ENCODE assay signal across 8 cellular contexts in genomic region chr2:43676322-43677050, GRCh38.
DNase-seq lines count a peak whose midpoint lies in the region; ATAC-seq and TF ChIP-seq lines count a peak whose summit lies in the region.

TSS of gene C1GALT1C1L (minus strand) at chr2:43676429. CDS start at chr2:43676322, 107 bp downstream.

- DNase-seq in EH (ENCODE audit: low read depth), result peak; percentile 59
- DNase-seq in NCI-H226, result peak; percentile 5
- peak; percentile 40 to 52 for DNase-seq in activated T-cell treated with anti-CD3 and anti-CD28 coated beads, Interleukin-2, amount 50 U/mL, for 48 hours
- peak; percentile 33 for DNase-seq in germinal center (ENCODE audit: low spot score)
- DNase-seq in pons (ENCODE audit: low spot score), result peak; percentile 16
- no peak for DNase-seq in GM20000 (ENCODE audit: low spot score)

- ATAC-seq in HG02852 (IDR thresholded peaks at IDR 0.05; ENCODE audit: unreplicated experiment) (no peak), GM21528 (IDR thresholded peaks at IDR 0.05; ENCODE audit: low FRiP score, unreplicated experiment) (no peak)

- no peak for TF ChIP-seq CTCF in GM20000 (IDR thresholded peaks at IDR 0.05; ENCODE audit: extremely low read depth, missing control alignments)
